Comparison of ENCODE assay signal across 21 cellular contexts in genomic region chr4:97917115-97917514, GRCh38.
DNase-seq lines count a peak whose midpoint lies in the region; ATAC-seq lines count a peak whose summit lies in the region.
"Had no signal": no experiment of that assay in that cellular context is flagged by ENCODE, and none has a peak within 500 bp of the region (broad histone marks: within the 10 kb centered on the region; RNA-seq: fewer than 3 reads in every experiment).

No MANE protein-coding gene starts in this region.

- ATAC-seq in GM18498 (IDR thresholded peaks at IDR 0.05; ENCODE audit: unreplicated experiment) (no peak), HG03520 (IDR thresholded peaks at IDR 0.05; ENCODE audit: unreplicated experiment) (no peak)
- ATAC-seq: A549; CD8-positive, alpha-beta T cell; GM12878 had no signal

- no peaks in the 10 kb centered on the region for H3K9me3 ChIP-seq in HAP-1
- H3K9me3 ChIP-seq: A549; BLaER1 treated with 17β-estradiol and CSF1 and Interleukin-3, amounts not matched to agents 10 nM and 100 nM; Caco-2 had no signal

- no peaks in the 10 kb centered on the region for H3K27me3 ChIP-seq in HAP-1 (ENCODE audit: low read depth)
- H3K27me3 ChIP-seq: BLaER1 treated with 17β-estradiol and CSF1 and Interleukin-3, amounts not matched to agents 10 nM and 100 nM had no signal

- no peak overlapping the region for H3K4me3 ChIP-seq in HAP-1
- H3K4me3 ChIP-seq: A549; BLaER1 treated with 17β-estradiol and CSF1 and Interleukin-3, amounts not matched to agents 10 nM and 100 nM; GM12878 had no signal

- in situ Hi-C loops in HAP-1 (cut with MboI; ENCODE audit: low sequenced_read_pairs), result no loop called here

- H3K36me3 ChIP-seq in HAP-1 (replicated peaks), result no peaks in the 10 kb centered on the region
- H3K36me3 ChIP-seq: BLaER1 treated with 17β-estradiol and CSF1 and Interleukin-3, amounts not matched to agents 10 nM and 100 nM had no signal

- H3K4me1 ChIP-seq in HAP-1, result no peaks in the 10 kb centered on the region
- H3K4me1 ChIP-seq: A549; BLaER1 treated with 17β-estradiol and CSF1 and Interleukin-3, amounts not matched to agents 10 nM and 100 nM; Caco-2 had no signal

- DNase-seq in D341Med (ENCODE audit: low spot score), result peak; percentile 13
- peak; percentile 1 for DNase-seq in UCSD-AML1 (lab: John Stamatoyannopoulos, UW; ENCODE audit: unreplicated experiment)
- peak; percentile 65 for DNase-seq in mesenteric fat pad (ENCODE audit: low spot score)
- no peak for DNase-seq in HAP-1 (ENCODE audit: low spot score in 2 of 2)
- DNase-seq: AML-193; Caco-2; Calu3; CD4-positive, alpha-beta T cell; CD8-positive, alpha-beta T cell; DMS 273 treated with DMSO at 0.1 percent for 48 hours; DMS153; DMS53; DMS79; DND-41; EL; GDM1 had no signal

Comparison
In these comparisons a context has a peak if more than half of its experiments do, and no peak if none do; other contexts are left out.
1. DNase-seq: peak in D341Med (single experiment), UCSD-AML1 (single experiment) and mesenteric fat pad (single experiment); none in HAP-1 (0 of 2).